In genomic region chr12:82359115-82359478, GRCh38 we compare ENCODE assay signal across 8 cellular contexts. TPM values are rescaled to one million over a fixed set of nuclear protein-coding genes. Genes with fewer than 3 reads are reported as not detected.
DNase-seq lines count a peak whose midpoint lies in the region; ATAC-seq and TF ChIP-seq lines count a peak whose summit lies in the region.

No MANE protein-coding gene starts in this region.

- H3K9me3 ChIP-seq in OCI-LY1 (ENCODE audit: low read length), result no peaks in the 10 kb centered on the region
- H3K9me3 ChIP-seq in lung (ENCODE audit: control insufficient read depth in 2 of 2, insufficient read depth in 1 of 2, low read length in 1 of 2), result no peaks in the 10 kb centered on the region
- no peaks in the 10 kb centered on the region for H3K9me3 ChIP-seq in transverse colon

- H3K9ac ChIP-seq in OCI-LY1 (ENCODE audit: low read length), result peak overlapping the region; percentile 60

- no peaks in the 10 kb centered on the region for H3K27me3 ChIP-seq in OCI-LY1 (ENCODE audit: insufficient read depth, low read length)
- H3K27me3 ChIP-seq in lung (ENCODE audit: control insufficient read depth, insufficient read depth), result no peaks in the 10 kb centered on the region
- no peaks in the 10 kb centered on the region for H3K27me3 ChIP-seq in transverse colon

- in situ Hi-C loops in transverse colon (cut with MboI; ENCODE audit: low pct_ligation_motif_present in 1 of 4, low pct_unique_long_range_greater_than_20kb in 1 of 4, low sequenced_read_pairs in 3 of 4), result no loop called here

- no peak for TF ChIP-seq EP300 in transverse colon (IDR thresholded peaks at IDR 0.05; ENCODE audit: low read depth)

- intact Hi-C loops in transverse colon (cut with DNase I; ENCODE audit: low total_unique reads), result loop anchor here (10.0 kb wide), 1 partner anchor 714 kb away; no protein-coding TSS in a partner anchor

- peaks cover 20% of the 10 kb centered on the region for H3K79me2 ChIP-seq in OCI-LY1 (ENCODE audit: insufficient read depth, low read length)

- TF ChIP-seq POLR2A in transverse colon (IDR thresholded peaks at IDR 0.05), result no peak

- H3K4me3 Mint-ChIP-seq in activated T-cell treated with anti-CD3 and anti-CD28 coated beads, Interleukin-2, amount 50 U/mL, for 24 hours, result peak overlapping the region; percentile 100

- H3K4me3 ChIP-seq in OCI-LY1 (ENCODE audit: low read depth, low read length, poor library complexity, severe bottlenecking) (peak overlapping the region; percentile 81), choroid plexus epithelial cell (ENCODE audit: low read depth, low read length) (peak overlapping the region; percentile 79), lung (peak overlapping the region; percentile 15), transverse colon (peak overlapping the region in 3 of 4 donors; percentile 80 to 86 (median 85))

- ATAC-seq in HG02981 (IDR thresholded peaks at IDR 0.05; ENCODE audit: unreplicated experiment) (peak; percentile 3), lung (ENCODE audit: insufficient read depth, low FRiP score) (no peak), HG02623 (IDR thresholded peaks at IDR 0.05; ENCODE audit: unreplicated experiment) (no peak)

- peaks cover 62% of the 10 kb centered on the region for H3K4me1 Mint-ChIP-seq in activated T-cell treated with anti-CD3 and anti-CD28 coated beads, Interleukin-2, amount 50 U/mL, for 24 hours (ENCODE audit: low read depth)

- H3K36me3 ChIP-seq in OCI-LY1 (ENCODE audit: insufficient read depth, low read length), result peaks cover 22% of the 10 kb centered on the region; the same call in 1 of the 2 replicates
- peaks cover 1 to 10% of the 10 kb centered on the region in 2 donors for H3K36me3 ChIP-seq in lung (ENCODE audit: control insufficient read depth in 2 of 2, insufficient read depth in 2 of 2, low read length in 2 of 2)
- peaks cover 0 to 13% (median 2%) of the 10 kb centered on the region in 4 donors for H3K36me3 ChIP-seq in transverse colon

- 16 to 18% methylated on average over 4 of the region's 4 CpGs for WGBS in lung, 2 donors
- 6 to 9% methylated on average over 4 of the region's 4 CpGs for WGBS in transverse colon (ENCODE audit: low coverage in 1 of 2), 2 donors

- peaks cover 3% of the 10 kb centered on the region for H3K9me3 Mint-ChIP-seq in activated T-cell treated with anti-CD3 and anti-CD28 coated beads, Interleukin-2, amount 50 U/mL, for 24 hours

- H3F3A ChIP-seq in OCI-LY1 (ENCODE audit: insufficient read depth, low read length), result no peaks in the 10 kb centered on the region

- no peaks in the 10 kb centered on the region for H4K20me1 ChIP-seq in OCI-LY1 (ENCODE audit: insufficient read depth, low read length)

- no peaks in the 10 kb centered on the region for H3K27me3 Mint-ChIP-seq in activated T-cell treated with anti-CD3 and anti-CD28 coated beads, Interleukin-2, amount 50 U/mL, for 24 hours

- peaks cover 24% of the 10 kb centered on the region for H3K4me1 ChIP-seq in OCI-LY1 (ENCODE audit: insufficient read depth, low read length, severe bottlenecking)
- peaks cover 0 to 17% of the 10 kb centered on the region in 2 donors for H3K4me1 ChIP-seq in lung (ENCODE audit: control insufficient read depth in 2 of 2, insufficient read depth in 2 of 2, low read length in 2 of 2)
- peaks cover 4 to 41% (median 24%) of the 10 kb centered on the region in 4 donors for H3K4me1 ChIP-seq in transverse colon

- no peak overlapping the region for H2AFZ ChIP-seq in OCI-LY1 (ENCODE audit: low read length)

- DNase-seq in activated T-cell treated with anti-CD3 and anti-CD28 coated beads, Interleukin-2, amount 50 U/mL, for 24 hours, result no peak
- DNase-seq in activated T-cell treated with anti-CD3 and anti-CD28 coated beads, Interleukin-2, amount 50 U/mL, for 1 hour, result no peak
- no peak for DNase-seq in choroid plexus epithelial cell (ENCODE audit: low read depth)
- DNase-seq in lung (ENCODE audit: low spot score), result no peak
- DNase-seq in transverse colon, result no peak

- peaks cover 61% of the 10 kb centered on the region for H3K36me3 Mint-ChIP-seq in activated T-cell treated with anti-CD3 and anti-CD28 coated beads, Interleukin-2, amount 50 U/mL, for 24 hours (ENCODE audit: low read depth)

- peak overlapping the region; percentile 94 for H3K4me2 ChIP-seq in OCI-LY1 (ENCODE audit: low read length)

- no peak for TF ChIP-seq CTCF in OCI-LY1 (IDR thresholded peaks at IDR 0.05; ENCODE audit: low read length)
- no peak for TF ChIP-seq CTCF in choroid plexus epithelial cell (conservative IDR thresholded peaks at IDR 0.05; ENCODE audit: low read depth, low read length)
- TF ChIP-seq CTCF in lung (IDR thresholded peaks at IDR 0.05; ENCODE audit: control extremely low read depth, extremely low read depth), result no peak
- no peak for TF ChIP-seq CTCF in transverse colon (IDR thresholded peaks at IDR 0.05)

- H3K27ac Mint-ChIP-seq in activated T-cell treated with anti-CD3 and anti-CD28 coated beads, Interleukin-2, amount 50 U/mL, for 24 hours, result peak overlapping the region; percentile 100

- H3K27ac ChIP-seq in OCI-LY1 (ENCODE audit: low read depth, low read length, poor library complexity, severe bottlenecking) (no peak overlapping the region), lung (ENCODE audit: low read depth in 1 of 2, low read length in 1 of 2) (peak overlapping the region; percentile 7 to 26), transverse colon (peak overlapping the region; percentile 88 to 95 (median 89))

- H3K9me2 ChIP-seq in OCI-LY1 (ENCODE audit: low read depth, low read length), result no peaks in the 10 kb centered on the region

RNA-seq across cellular contexts. Expression of gene METTL25, which starts 0.8 kb away (rescaled TPM):
- 10 to 100 TPM; 10.5 to 25.1 TPM for total RNA-seq in lung
- 1 to 10 TPM; 2.6 to 6.7 TPM for polyA plus RNA-seq in lung
- total RNA-seq in transverse colon, result 10 to 100 TPM in 2 of 4 donors, 1 to 10 TPM in 2; 1.5 to 23.2 (median 12.2) TPM

RNA-seq across cellular contexts. Expression of gene CCDC59, which starts 0.9 kb away (rescaled TPM):
- total RNA-seq in lung (10 to 100 TPM; 28.6 to 37.9 TPM), transverse colon (10 to 100 TPM in 3 of 4 donors, 1 to 10 TPM in 1; 5.8 to 62.5 (median 35.3) TPM)
- polyA plus RNA-seq in lung, result 10 to 100 TPM; 43.2 to 60.6 TPM

Comparison
In these comparisons a context has a peak if more than half of its experiments do, and no peak if none do; other contexts are left out.
1. H3K4me3 ChIP-seq: peak in every context shown above with its lines; median percentile 85 in transverse colon; 81 in OCI-LY1; 79 in choroid plexus epithelial cell; 15 in lung.